Comparison of ENCODE assay signal across 8 cellular contexts in genomic region chr16:85028638-85029412, GRCh38. TPM values are rescaled to one million over a fixed set of nuclear protein-coding genes. Genes with fewer than 3 reads are reported as not detected.
DNase-seq lines count a peak whose midpoint lies in the region; ATAC-seq and TF ChIP-seq lines count a peak whose summit lies in the region.

No MANE protein-coding gene starts in this region.

- H3K27me3 ChIP-seq in osteoblast (ENCODE audit: insufficient read depth, low read length) (no peaks in the 10 kb centered on the region), thymus (ENCODE audit: control insufficient read depth, insufficient read depth) (peaks cover 10% of the 10 kb centered on the region)

- TF ChIP-seq CTCF in epithelial cell of esophagus (IDR thresholded peaks at IDR 0.05; ENCODE audit: insufficient read depth, low read depth, low read length, missing control alignments) (no peak), osteoblast (IDR thresholded peaks at IDR 0.05; ENCODE audit: extremely low read depth, low read depth, low read length) (no peak)

- 57% methylated on average over 17 of the region's 17 CpGs for WGBS in thymus

- H3K4me3 ChIP-seq in GM08714 (ENCODE audit: low read length) (peak overlapping the region; percentile 94; the same call in 1 of the 2 replicates), epithelial cell of esophagus (ENCODE audit: low read length) (peak overlapping the region; percentile 56), osteoblast (ENCODE audit: insufficient read depth, low read length) (peak overlapping the region; percentile 96), thymus (ENCODE audit: low read length) (peak overlapping the region; percentile 84)

- H3K27ac ChIP-seq in osteoblast (ENCODE audit: low read depth, low read length) = peak overlapping the region; percentile 94
- H3K27ac ChIP-seq in thymus (ENCODE audit: low read depth) = peak overlapping the region; percentile 53

- H3K36me3 ChIP-seq in osteoblast (ENCODE audit: insufficient read depth, low read length) = peaks cover 9% of the 10 kb centered on the region
- no peaks in the 10 kb centered on the region for H3K36me3 ChIP-seq in thymus (ENCODE audit: control insufficient read depth, insufficient read depth)

- DNase-seq in LoVo (ENCODE audit: low spot score) = peak; percentile 63
- DNase-seq in activated T-cell treated with anti-CD3 and anti-CD28 coated beads for 1 hour (ENCODE audit: low read depth) = peak; percentile 59
- peak; percentile 93 for DNase-seq in epithelial cell of esophagus (ENCODE audit: low read depth)
- peak; percentile 90 for DNase-seq in osteoblast (ENCODE audit: insufficient read length, low spot score, missing footprints)
- no peak for DNase-seq in superior temporal gyrus (ENCODE audit: extremely low spot score)

- peaks cover 28% of the 10 kb centered on the region for H3K79me2 ChIP-seq in osteoblast (ENCODE audit: insufficient read depth, low read length)

- ATAC-seq in HG02870 (IDR thresholded peaks at IDR 0.05; ENCODE audit: unreplicated experiment) = no peak

- peaks cover 21% of the 10 kb centered on the region for H4K20me1 ChIP-seq in osteoblast (ENCODE audit: insufficient read depth, low read length)

- peak overlapping the region; percentile 93 for H3K4me2 ChIP-seq in osteoblast (ENCODE audit: insufficient read depth, low read length)

- peaks cover 32% of the 10 kb centered on the region for H3K4me1 ChIP-seq in osteoblast (ENCODE audit: insufficient read depth, low read length)
- peaks cover 4% of the 10 kb centered on the region for H3K4me1 ChIP-seq in thymus (ENCODE audit: control insufficient read depth, insufficient read depth, low read length)

- H3K9me3 ChIP-seq in osteoblast (ENCODE audit: low read depth, low read length) (no peaks in the 10 kb centered on the region), thymus (ENCODE audit: control insufficient read depth) (no peaks in the 10 kb centered on the region)

- H2AFZ ChIP-seq in osteoblast (ENCODE audit: low read length) = peak overlapping the region; percentile 69

RNA-seq across cellular contexts. Expression of gene KIAA0513, which starts 1.2 kb away (rescaled TPM):
- total RNA-seq in osteoblast = 34.5 and 35.1 TPM in 2 replicates
- polyA plus RNA-seq in thymus = 5.2 TPM

RNA-seq across cellular contexts. Expression of gene ZDHHC7, which starts 17.5 kb away (rescaled TPM):
- total RNA-seq in osteoblast = 134 and 139 TPM in 2 replicates
- polyA plus RNA-seq in thymus = 24.6 TPM
